In genomic region chr2:29114841-29115609, GRCh38 we compare ENCODE assay signal across 8 cellular contexts. TPM values are rescaled to one million over a fixed set of nuclear protein-coding genes. Genes with fewer than 3 reads are reported as not detected.
DNase-seq lines count a peak whose midpoint lies in the region; ATAC-seq and TF ChIP-seq lines count a peak whose summit lies in the region.

Gene CLIP4 (plus strand): TSS chr2:29115415. CDS start chr2:29121389, 5,974 bp downstream.

- no peaks in the 10 kb centered on the region for H3K9me2 ChIP-seq in PC-9 (ENCODE audit: insufficient read depth)

- H3K4me1 ChIP-seq in PC-9 (replicated peaks; ENCODE audit: insufficient read depth) (peaks cover 78% of the 10 kb centered on the region), foreskin keratinocyte (peaks cover 43% of the 10 kb centered on the region), neuron (ENCODE audit: insufficient read depth, low read length) (no peaks in the 10 kb centered on the region)

- ATAC-seq in foreskin keratinocyte = peak; percentile 11

- intact Hi-C loops in PC-9 (cut with micrococcal nuclease; ENCODE audit: unreplicated experiment) = loop anchor here (1.0 to 5.0 kb wide), 3 partner anchors 61 to 158 kb away; no protein-coding TSS in a partner anchor

- CTCF ChIA-PET in PC-9 (lab: Charles Lee) = no interaction called here

- no peaks in the 10 kb centered on the region for H4K20me1 ChIP-seq in PC-9 (ENCODE audit: insufficient read depth)

- DNase-seq in GDM1 (lab: John Stamatoyannopoulos, UW) = peak; percentile 22
- peak; percentile 37 for DNase-seq in HCEC 1CT
- peak in 1 of 2 experiments; percentile 43 for DNase-seq in PC-9
- DNase-seq in activated gamma-delta T cell treated with Interleukin-2 at 50 U/mL for 16 hours = peak; percentile 66
- peak in 1 of 2 donors; percentile 33 for DNase-seq in foreskin keratinocyte
- peak; percentile 23 for DNase-seq in stromal cell of bone marrow (ENCODE audit: low read depth)
- DNase-seq in NCI-H1048 (lab: John Stamatoyannopoulos, UW) = no peak

- peak within 1 kb of the TSS; percentile 90 for H3K4me3 ChIP-seq in PC-9
- peak within 1 kb of the TSS; percentile 50 for H3K4me3 ChIP-seq in neuron (ENCODE audit: low read length)

- H3K27me3 ChIP-seq in PC-9 (ENCODE audit: insufficient read depth, low read depth) (no peaks in the 10 kb centered on the region), foreskin keratinocyte (no peaks in the 10 kb centered on the region), neuron (ENCODE audit: insufficient read depth, low read length) (peaks cover 18% of the 10 kb centered on the region)

- H3K9me3 ChIP-seq in PC-9 (ENCODE audit: insufficient read depth, low read depth) (peaks cover 11% of the 10 kb centered on the region; the same call in 1 of the 2 replicates), neuron (ENCODE audit: low read length) (no peaks in the 10 kb centered on the region)

- peaks cover 14% of the 10 kb centered on the region for H3K36me3 ChIP-seq in PC-9 (ENCODE audit: low read depth)
- H3K36me3 ChIP-seq in neuron (ENCODE audit: insufficient read depth, low read length) = no peaks in the 10 kb centered on the region

- TSS peak; percentile 4 for BruUV-seq in PC-9 (replicated peaks; lab: Mats Ljungman, UMichigan)

- no peak for TF ChIP-seq CTCF in PC-9 (conservative IDR thresholded peaks at IDR 0.05)
- no peak for TF ChIP-seq CTCF in foreskin keratinocyte (conservative IDR thresholded peaks at IDR 0.05)

- peak within 1 kb of the TSS; percentile 90 for H3K4me2 ChIP-seq in PC-9

- peaks cover 61% of the 10 kb centered on the region for H3F3A ChIP-seq in PC-9 (ENCODE audit: insufficient read depth, low read depth)

- H2AFZ ChIP-seq in PC-9 = peak within 1 kb of the TSS; percentile 71
- peak within 1 kb of the TSS; percentile 68 for H2AFZ ChIP-seq in neuron (ENCODE audit: low read depth, low read length)

- H3K79me2 ChIP-seq in PC-9 (ENCODE audit: low read depth) = peaks cover 51% of the 10 kb centered on the region

- POLR2A ChIA-PET in PC-9 (lab: Charles Lee; ENCODE audit: unreplicated experiment) = interaction anchor here (2.1 kb wide), 1 partner anchor 15 kb away, joined by 34 read pairs; no protein-coding TSS in a partner anchor

- H3K27ac ChIP-seq in PC-9 (peak within 1 kb of the TSS; percentile 97), foreskin keratinocyte (peak within 1 kb of the TSS; percentile 85)

RNA-seq across cellular contexts. Expression of gene CLIP4, which starts in this region (rescaled TPM):
- total RNA-seq in PC-9 (2021) (107 and 134 TPM in 2 replicates), foreskin keratinocyte (28.2 and 36.5 TPM in 2 replicates)
- 9.5 and 9.6 TPM in 2 replicates for polyA plus RNA-seq in foreskin keratinocyte
